ENCODE assay signal across 11 cellular contexts in genomic region chr6:169112483-169113320, GRCh38.
DNase-seq lines count a peak whose midpoint lies in the region; ATAC-seq lines count a peak whose summit lies in the region.
"Had no signal": no experiment of that assay in that cellular context is flagged by ENCODE, and none has a peak within 500 bp of the region (broad histone marks: within the 10 kb centered on the region; RNA-seq: fewer than 3 reads in every experiment).

No MANE protein-coding gene starts in this region.

- H3K9me3 ChIP-seq in HUES48 (ENCODE audit: control insufficient read depth, insufficient read depth, low read length): peaks cover 19% of the 10 kb centered on the region
- H3K9me3 ChIP-seq: sigmoid colon had no signal

- DNase-seq in left kidney (ENCODE audit: low read depth, low spot score) (peak; percentile 14), A172 (ENCODE audit: low spot score) (no peak), hippocampal formation (lab: John Stamatoyannopoulos, UW) (no peak)
- DNase-seq in stimulated activated CD4-positive, alpha-beta T cell treated with anti-CD3 and anti-CD28 coated beads, Interleukin-12 subunit alpha, Interleukin-12 subunit beta, amount 100 ng/mL, for 4 hours: no peak
- DNase-seq in central memory CD4-positive, alpha-beta T cell: no peak
- DNase-seq: activated effector memory CD4-positive, alpha-beta T cell treated with Interleukin-2 at 50 U/mL for 16 hours; NCI-H748 treated with DMSO at 0.1 percent for 48 hours; sigmoid colon had no signal

- 0 out of 2 replicates have a peak overlapping the region, but pooled peaks have one; percentile 25 for H3K4me3 ChIP-seq in HUES48 (ENCODE audit: low read depth, low read length)
- H3K4me3 ChIP-seq: sigmoid colon had no signal

- peak overlapping the region; percentile 61 for H3K27ac ChIP-seq in HUES48 (ENCODE audit: low read depth, low read length)
- H3K27ac ChIP-seq: sigmoid colon had no signal

- no peaks in the 10 kb centered on the region for H3K36me3 ChIP-seq in HUES48 (ENCODE audit: control insufficient read depth, insufficient read depth, low read length)
- H3K36me3 ChIP-seq: sigmoid colon had no signal

- H3K4me1 ChIP-seq in HUES48 (ENCODE audit: control insufficient read depth, insufficient read depth, low read length): peaks cover 22% of the 10 kb centered on the region

- ATAC-seq in GM19395 (IDR thresholded peaks at IDR 0.05; ENCODE audit: unreplicated experiment) (peak; percentile 80), HG02763 (IDR thresholded peaks at IDR 0.05; ENCODE audit: unreplicated experiment) (peak; percentile 67)

- no peaks in the 10 kb centered on the region for H3K27me3 ChIP-seq in HUES48 (ENCODE audit: control insufficient read depth, insufficient read depth, low read length)
- H3K27me3 ChIP-seq: sigmoid colon had no signal

- no peak overlapping the region for H3K9ac ChIP-seq in HUES48 (ENCODE audit: low read depth, low read length)
